In the genomic region with DNA sequence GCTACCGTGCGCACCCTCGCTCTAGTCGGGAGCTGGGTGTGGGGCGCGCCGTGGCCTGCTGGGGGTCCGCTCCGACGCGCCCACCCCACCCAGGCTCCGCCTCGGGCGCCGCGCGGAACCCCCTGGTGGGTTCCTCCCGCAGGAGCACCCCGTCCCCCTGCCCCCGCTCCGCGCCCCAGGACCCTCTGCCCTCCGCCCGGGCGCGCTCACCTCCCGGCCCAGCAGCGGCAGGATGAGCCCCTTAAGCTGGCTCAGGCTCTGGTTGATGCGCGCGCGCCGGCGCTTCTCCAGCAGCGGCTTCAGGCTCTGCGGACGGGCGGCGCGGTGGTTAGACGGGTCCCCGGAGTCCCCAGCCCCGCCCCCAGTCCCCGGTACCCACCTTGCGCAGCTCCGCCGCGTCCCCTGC, we compare ENCODE assay signal across 1 cellular context.
TF ChIP-seq lines count a peak whose summit lies in the region.

No MANE protein-coding gene starts in this region.

TF ChIP-seq in SK-N-SH, 30 proteins besides CTCF, POLR2A, EP300 and RAD21 (continued from another document):
- TF ChIP-seq USF2 (IDR thresholded peaks at IDR 0.05; ENCODE audit: borderline replicate concordance, low read depth, low read length) (no peak), SIN3A (IDR thresholded peaks at IDR 0.05; ENCODE audit: borderline replicate concordance, low read depth, low read length) (no peak)
